10 cellular contexts compared by ENCODE assay signal in the genomic region with DNA sequence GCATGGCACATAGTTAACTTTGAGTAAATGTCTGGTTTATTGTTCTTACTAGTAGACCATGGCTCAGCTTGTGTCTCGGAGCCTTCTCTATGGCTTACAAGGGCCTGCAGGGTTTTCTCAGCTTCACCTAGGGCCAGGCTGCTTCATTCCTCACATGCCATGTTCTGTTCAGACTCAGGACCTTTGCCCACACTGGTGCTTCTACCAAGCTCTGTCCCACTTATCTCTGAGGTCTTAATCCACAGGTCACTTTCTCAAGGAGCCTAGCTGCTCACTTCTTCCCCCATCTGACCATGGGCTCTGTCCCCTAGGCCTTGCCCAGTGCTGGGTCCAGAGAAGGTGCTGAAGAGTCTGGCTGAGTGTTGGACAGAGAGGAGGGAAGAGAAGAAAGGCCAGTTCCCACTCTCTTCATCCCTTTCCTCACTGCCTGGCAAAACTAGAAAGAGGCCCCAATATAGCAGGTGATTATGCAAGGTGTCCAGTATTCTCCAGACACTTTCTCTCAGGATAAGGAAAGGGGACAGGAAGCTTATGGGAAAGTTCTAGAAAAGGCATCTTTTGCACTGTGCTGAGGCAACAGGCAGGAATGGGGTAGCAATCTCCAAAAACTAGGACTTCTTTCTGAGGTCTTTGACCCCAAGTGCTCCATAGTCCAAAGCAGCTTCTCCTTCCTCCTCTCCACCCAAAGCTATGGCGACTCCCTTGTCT. TPM values are rescaled to one million over a fixed set of nuclear protein-coding genes. Genes with fewer than 3 reads are reported as not detected.
DNase-seq lines count a peak whose midpoint lies in the region; ATAC-seq and TF ChIP-seq lines count a peak whose summit lies in the region.
"Had no signal": no experiment of that assay in that cellular context is flagged by ENCODE, and none has a peak within 500 bp of the region (broad histone marks: within the 10 kb centered on the region; RNA-seq: fewer than 3 reads in every experiment).

No MANE protein-coding gene starts in this region.

- peak overlapping the region; percentile 100 for H3K27ac ChIP-seq in DND-41 (ENCODE audit: low read length)
- peak overlapping the region; percentile 77 for H3K27ac ChIP-seq in RWPE1
- H3K27ac ChIP-seq in prostate gland: peak overlapping the region; percentile 35 to 39

- peaks cover 84 to 91% of the 10 kb centered on the region in 2 donors for H3K4me1 Mint-ChIP-seq in effector memory CD8-positive, alpha-beta T cell (ENCODE audit: low read depth in 2 of 2)
- H3K4me1 Mint-ChIP-seq in glutamatergic neuron (ENCODE audit: low read depth, unreplicated experiment): peaks cover 44% of the 10 kb centered on the region

- TF ChIP-seq CTCF in DND-41 (IDR thresholded peaks at IDR 0.05; ENCODE audit: borderline replicate concordance, extremely low read depth, low read length, poor library complexity, severe bottlenecking) (no peak), RWPE1 (conservative IDR thresholded peaks at IDR 0.05; ENCODE audit: low read depth) (no peak), prostate gland (IDR thresholded peaks at IDR 0.05) (no peak), glutamatergic neuron (IDR thresholded peaks at IDR 0.05; ENCODE audit: partially characterized antibody, unreplicated experiment) (no peak)

- H2AFZ ChIP-seq in DND-41 (ENCODE audit: low read depth, low read length): no peak overlapping the region

- H3K27me3 ChIP-seq in DND-41 (ENCODE audit: insufficient read depth, low read length, poor library complexity) (no peaks in the 10 kb centered on the region), prostate gland (replicated peaks; ENCODE audit: insufficient read depth) (no peaks in the 10 kb centered on the region)

- H3K9me3 ChIP-seq in DND-41 (ENCODE audit: insufficient read depth, low read length, severe bottlenecking) (no peaks in the 10 kb centered on the region), prostate gland (no peaks in the 10 kb centered on the region)

- peak overlapping the region; percentile 97 to 99 for H3K27ac Mint-ChIP-seq in effector memory CD8-positive, alpha-beta T cell
- no peak overlapping the region for H3K27ac Mint-ChIP-seq in glutamatergic neuron (ENCODE audit: unreplicated experiment)

- CTCF ChIA-PET in RWPE1 (lab: Yijun Ruan, JAX): interaction anchor here (0.5 to 3.8 kb wide), 4 partner anchors 16 to 354 kb away, joined by 3 to 18 read pairs (median 4); no protein-coding TSS in a partner anchor

- H3K4me3 Mint-ChIP-seq in effector memory CD8-positive, alpha-beta T cell: peak overlapping the region; percentile 95 to 99
- H3K4me3 Mint-ChIP-seq in glutamatergic neuron (ENCODE audit: unreplicated experiment): no peak overlapping the region

- H4K20me1 ChIP-seq in DND-41 (ENCODE audit: insufficient read depth, low read length): no peaks in the 10 kb centered on the region

- no peak for TF ChIP-seq POLR2A in prostate gland (IDR thresholded peaks at IDR 0.05)

- WGBS in prostate gland: 96% methylated on average over 2 of the region's 2 CpGs

- peaks cover 89% of the 10 kb centered on the region for H3K79me2 ChIP-seq in DND-41 (ENCODE audit: insufficient read depth, low read length)

- H3K4me1 ChIP-seq in DND-41 (ENCODE audit: insufficient read depth, low read length): peaks cover 96% of the 10 kb centered on the region
- H3K4me1 ChIP-seq in prostate gland (replicated peaks): peaks cover 30% of the 10 kb centered on the region

- DNase-seq in DND-41 (peak; percentile 31), RWPE1 (ENCODE audit: low spot score) (no peak), prostate gland (ENCODE audit: low spot score) (no peak), glutamatergic neuron (no peak), RKO (ENCODE audit: low spot score) (no peak)
- no peak for DNase-seq in effector memory CD8-positive, alpha-beta T cell
- DNase-seq: activated CD4-positive, CD25-positive, alpha-beta regulatory T cell treated with anti-CD3 and anti-CD28 coated beads, Interleukin-2, amount 50 U/mL, for 72 hours; stimulated activated naive CD4-positive, alpha-beta T cell had no signal

- H3K36me3 ChIP-seq in DND-41 (ENCODE audit: insufficient read depth, low read length) (peaks cover 78% of the 10 kb centered on the region), prostate gland (no peaks in the 10 kb centered on the region)

- no peaks in the 10 kb centered on the region for H3K9me3 Mint-ChIP-seq in effector memory CD8-positive, alpha-beta T cell
- peaks cover 4% of the 10 kb centered on the region for H3K9me3 Mint-ChIP-seq in glutamatergic neuron (ENCODE audit: unreplicated experiment)

- H3K9ac ChIP-seq in DND-41 (ENCODE audit: low read depth, low read length): peak overlapping the region; percentile 95

- POLR2A ChIA-PET in RWPE1 (lab: Yijun Ruan, JAX; ENCODE audit: low non-redundant PET): interaction anchor here (1.1 to 1.6 kb wide), 3 partner anchors 36 to 46 kb away, joined by 3 to 7 read pairs (median 4); no protein-coding TSS in a partner anchor

- peak overlapping the region; percentile 80 for H3K4me2 ChIP-seq in DND-41 (ENCODE audit: insufficient read depth, low read length)

- H3K36me3 Mint-ChIP-seq in effector memory CD8-positive, alpha-beta T cell (ENCODE audit: insufficient read depth): peaks cover 19% of the 10 kb centered on the region
- peaks cover 8% of the 10 kb centered on the region for H3K36me3 Mint-ChIP-seq in glutamatergic neuron (ENCODE audit: unreplicated experiment)

- intact Hi-C loops in prostate gland (cut with DNase I): no loop called here

- H3K4me3 ChIP-seq in DND-41 (ENCODE audit: low read depth in 1 of 2, low read length in 2 of 2): peak overlapping the region in 1 of 2 experiments; percentile 29; a peak in 2 of 4 replicates
- no peak overlapping the region for H3K4me3 ChIP-seq in prostate gland

- no peak for ATAC-seq in DND-41 (ENCODE audit: insufficient read depth, low read depth)
- no peak for ATAC-seq in effector memory CD8-positive, alpha-beta T cell (replicated peaks)
- ATAC-seq in GM21447 (IDR thresholded peaks at IDR 0.05; ENCODE audit: unreplicated experiment): no peak
- no peak for ATAC-seq in HG03571 (IDR thresholded peaks at IDR 0.05; ENCODE audit: unreplicated experiment)

- H3K27me3 Mint-ChIP-seq in effector memory CD8-positive, alpha-beta T cell: no peaks in the 10 kb centered on the region
- H3K27me3 Mint-ChIP-seq in glutamatergic neuron (ENCODE audit: unreplicated experiment): peaks cover 4% of the 10 kb centered on the region

RNA-seq across cellular contexts. Expression of a gene that starts 40.0 kb away (rescaled TPM):
- 1 to 10 TPM in 1 of 2 donors, under 1 TPM in 1; 0.41 to 3.6 TPM for total RNA-seq in prostate gland
- not detected for total RNA-seq in glutamatergic neuron (ENCODE audit: unreplicated experiment)

RNA-seq across cellular contexts. Expression of a gene that starts 45.0 kb away (rescaled TPM):
- total RNA-seq in prostate gland (100 to 1,000 TPM; 127 to 155 TPM), glutamatergic neuron (ENCODE audit: unreplicated experiment) (136 TPM)

Comparison
In these comparisons a context has a peak if more than half of its experiments do, and no peak if none do; other contexts are left out.
1. H3K27ac ChIP-seq: peak in every context shown above with its lines; median percentile 100 in DND-41; 77 in RWPE1; 37 in prostate gland.